Comparison of ENCODE assay signal across 26 cellular contexts in genomic region chr7:14888904-14889482, GRCh38. TPM values are rescaled to one million over a fixed set of nuclear protein-coding genes. Genes with fewer than 3 reads are reported as not detected.
DNase-seq lines count a peak whose midpoint lies in the region; ATAC-seq and TF ChIP-seq lines count a peak whose summit lies in the region.
"Had no signal": no experiment of that assay in that cellular context is flagged by ENCODE, and none has a peak within 500 bp of the region (broad histone marks: within the 10 kb centered on the region; RNA-seq: fewer than 3 reads in every experiment).

No MANE protein-coding gene starts in this region.

- WGBS in GM23248 (ENCODE audit: low coverage in 1 of 2, low lambda C conversion rate in 2 of 2, missing lambda C conversion rate in 2 of 2), 2 experiments = 9 to 14% methylated on average over 1 of the region's 1 CpG
- WGBS in SK-N-SH (ENCODE audit: low lambda C conversion rate) = 52% methylated on average over 1 of the region's 1 CpG

- peaks cover 7% of the 10 kb centered on the region; the same call in 1 of the 2 replicates for H3K4me1 ChIP-seq in GM23248 (ENCODE audit: insufficient read depth)
- H3K4me1 ChIP-seq in SK-N-SH (ENCODE audit: control insufficient read depth in 1 of 2, insufficient read depth in 2 of 2, low read depth in 1 of 2, low read length in 1 of 2) = peaks cover 0 to 5% of the 10 kb centered on the region in 2 experiments; a peak in 2 of 4 replicates
- H3K4me1 ChIP-seq in left lung = no peaks in the 10 kb centered on the region
- H3K4me1 ChIP-seq: ascending aorta, suprapubic skin had no signal

- DNase-seq in A172 (ENCODE audit: low spot score) (peak; percentile 15), GM23248 (peak; percentile 14), SK-N-SH (no peak), left lobe of liver (ENCODE audit: low spot score) (no peak), left lung (no peak), NCI-H774 (lab: John Stamatoyannopoulos, UW) (no peak), HEK293T (ENCODE audit: extremely low spot score) (no peak)
- DNase-seq: ACHN; C1 segment of cervical spinal cord; heart right ventricle; left cardiac atrium; naive thymus-derived CD4-positive, alpha-beta T cell; NCI-H1694 treated with DMSO at 0.1 percent for 48 hours; NCI-H2227 treated with DMSO at 0.1 percent for 48 hours; occipital lobe; PC-9; Right ventricle myocardium superior; small intestine; stimulated activated CD4-positive, alpha-beta T cell treated with anti-CD3 and anti-CD28 coated beads, Interleukin-1b, Interleukin-23, amount 100 ng/mL, for 48 hours; SW 1271; T1000 had no signal

- H2AFZ ChIP-seq in GM23248 (no peak overlapping the region), SK-N-SH (ENCODE audit: low read depth) (no peak overlapping the region)
- H2AFZ ChIP-seq: PC-9 had no signal

- TF ChIP-seq RAD21 in SK-N-SH (IDR thresholded peaks at IDR 0.05; ENCODE audit: low read length) = no peak

- TF ChIP-seq CTCF in SK-N-SH (IDR thresholded peaks at IDR 0.05) (no peak), left lung (IDR thresholded peaks at IDR 0.05) (no peak)

- no peaks in the 10 kb centered on the region for H3K9me2 ChIP-seq in GM23248 (ENCODE audit: insufficient read depth)
- H3K9me2 ChIP-seq in SK-N-SH = no peaks in the 10 kb centered on the region

- H3K4me2 ChIP-seq in GM23248 (ENCODE audit: unreplicated experiment) (no peak overlapping the region), SK-N-SH (no peak overlapping the region)
- H3K4me2 ChIP-seq: PC-9 had no signal

- ATAC-seq in left lobe of liver (peak; percentile 76), left lung (no peak), HG03520 (IDR thresholded peaks at IDR 0.05; ENCODE audit: unreplicated experiment) (no peak)
- ATAC-seq: heart right ventricle; K562; left cardiac atrium; naive thymus-derived CD4-positive, alpha-beta T cell; WTC11 had no signal

- POLR2A ChIA-PET in SK-N-SH (lab: Yijun Ruan, JAX) = no interaction called here
- POLR2A ChIA-PET in HEK293T (lab: Yijun Ruan, JAX) = no interaction called here

- H3F3A ChIP-seq in GM23248 (ENCODE audit: insufficient read depth) = peaks cover 4% of the 10 kb centered on the region; the same call in 1 of the 2 replicates
- no peaks in the 10 kb centered on the region for H3F3A ChIP-seq in SK-N-SH (replicated peaks; ENCODE audit: insufficient read depth)

- no peak for TF ChIP-seq EP300 in SK-N-SH (IDR thresholded peaks at IDR 0.05; ENCODE audit: borderline replicate concordance in 1 of 2, low read depth in 1 of 2, low read length in 1 of 2)

- CTCF ChIA-PET in SK-N-SH (lab: Yijun Ruan, JAX) = interaction anchor here (0.8 to 1.2 kb wide), 3 partner anchors 13 to 127 kb away, joined by 3 to 4 read pairs (median 3); partner anchors contain the start of gene DGKB
- CTCF ChIA-PET in HEK293T (lab: Yijun Ruan, JAX) = no interaction called here

- H3K36me3 ChIP-seq in GM23248 (ENCODE audit: low read depth) = no peaks in the 10 kb centered on the region
- no peaks in the 10 kb centered on the region for H3K36me3 ChIP-seq in SK-N-SH (replicated peaks in 1 of 2; ENCODE audit: control insufficient read depth in 1 of 2, insufficient read depth in 2 of 2, low read length in 1 of 2)
- no peaks in the 10 kb centered on the region for H3K36me3 ChIP-seq in left lung
- H3K36me3 ChIP-seq: ascending aorta, heart right ventricle, suprapubic skin had no signal

- no peaks in the 10 kb centered on the region for H3K27me3 ChIP-seq in GM23248 (replicated peaks; ENCODE audit: insufficient read depth)
- no peaks in the 10 kb centered on the region for H3K27me3 ChIP-seq in SK-N-SH (ENCODE audit: insufficient read depth)
- H3K27me3 ChIP-seq in left lung = no peaks in the 10 kb centered on the region
- H3K27me3 ChIP-seq: ascending aorta, heart right ventricle, suprapubic skin had no signal

- H3K9me3 ChIP-seq in GM23248 (ENCODE audit: low read depth) (no peaks in the 10 kb centered on the region), SK-N-SH (no peaks in the 10 kb centered on the region), left lung (no peaks in the 10 kb centered on the region)
- H3K9me3 ChIP-seq: ascending aorta, heart right ventricle, suprapubic skin had no signal

- H4K20me1 ChIP-seq in GM23248 (ENCODE audit: insufficient read depth) (no peaks in the 10 kb centered on the region), SK-N-SH (ENCODE audit: insufficient read depth) (no peaks in the 10 kb centered on the region)

- intact Hi-C loops in left lung (cut with DNase I) = no loop called here

- H3K27ac ChIP-seq in GM23248 = no peak overlapping the region
- no peak overlapping the region for H3K27ac ChIP-seq in SK-N-SH (ENCODE audit: low read depth in 2 of 2, low read length in 1 of 2)
- H3K27ac ChIP-seq in left lung = no peak overlapping the region
- H3K27ac ChIP-seq: ascending aorta, heart right ventricle, PC-9, suprapubic skin had no signal

- H3K4me3 ChIP-seq in GM23248 (no peak overlapping the region), SK-N-SH (ENCODE audit: low read depth in 2 of 2, low read length in 1 of 2) (no peak overlapping the region), left lung (no peak overlapping the region)
- H3K4me3 ChIP-seq: ascending aorta, heart right ventricle, K562, PC-9, suprapubic skin had no signal

- no peaks in the 10 kb centered on the region for H3K79me2 ChIP-seq in GM23248 (ENCODE audit: insufficient read depth)
- H3K79me2 ChIP-seq in SK-N-SH (ENCODE audit: insufficient read depth) = no peaks in the 10 kb centered on the region

- no peak overlapping the region for H3K9ac ChIP-seq in GM23248
- no peak overlapping the region for H3K9ac ChIP-seq in SK-N-SH

- in situ Hi-C loops in GM23248 (cut with MboI) = no loop called here

TF ChIP-seq in SK-N-SH, 30 proteins besides CTCF, POLR2A, EP300 and RAD21:
- TF ChIP-seq PBX3 (IDR thresholded peaks at IDR 0.05) (peak; percentile 40; the same call in 1 of the 2 replicates), NFIC (IDR thresholded peaks at IDR 0.05; ENCODE audit: borderline replicate concordance) (0 out of 2 replicates have a peak, but pooled peaks have one; percentile 13), SIN3A (IDR thresholded peaks at IDR 0.05; ENCODE audit: borderline replicate concordance, low read depth, low read length) (no peak), JUND (IDR thresholded peaks at IDR 0.05) (0 out of 2 replicates have a peak, but pooled peaks have one; percentile 5), RXRA (IDR thresholded peaks at IDR 0.05; ENCODE audit: borderline replicate concordance, low read depth) (no peak)

TF ChIP-seq in HEK293T, 16 proteins besides CTCF, POLR2A, EP300 and RAD21:
- TF ChIP-seq SUZ12 (IDR thresholded peaks at IDR 0.05) = no peak
- TF ChIP-seq FOXA1 (IDR thresholded peaks at IDR 0.05) = no peak
- TF ChIP-seq FOXM1 (IDR thresholded peaks at IDR 0.05; ENCODE audit: borderline replicate concordance) = no peak
- no peak for TF ChIP-seq SP1 (IDR thresholded peaks at IDR 0.05)
- no peak for TF ChIP-seq ZNF384 (IDR thresholded peaks at IDR 0.05)
- TF ChIP-seq TARDBP (IDR thresholded peaks at IDR 0.05) = no peak
- TF ChIP-seq PKNOX1 (IDR thresholded peaks at IDR 0.05) = no peak
- TF ChIP-seq LEF1 (IDR thresholded peaks at IDR 0.05; ENCODE audit: borderline replicate concordance) = no peak
- no peak for TF ChIP-seq L3MBTL2 (conservative IDR thresholded peaks at IDR 0.05)
- no peak for TF ChIP-seq HDGF (IDR thresholded peaks at IDR 0.05; ENCODE audit: borderline replicate concordance)
- no peak for TF ChIP-seq ELF4 (IDR thresholded peaks at IDR 0.05)
- no peak for TF ChIP-seq FOXK2 (IDR thresholded peaks at IDR 0.05)
- no peak for TF ChIP-seq BHLHE40 (IDR thresholded peaks at IDR 0.05; ENCODE audit: borderline replicate concordance)
- no peak for TF ChIP-seq CTBP1 (IDR thresholded peaks at IDR 0.05; ENCODE audit: borderline replicate concordance)
- TF ChIP-seq NFRKB (IDR thresholded peaks at IDR 0.05) = no peak
TF ChIP-seq in HEK293T: peak in this region for 0.

RNA-seq across cellular contexts. Expression of gene DGKB, which starts 13.6 kb away (rescaled TPM):
- total RNA-seq in A172 (2014; rRNA removed; shearing (Covaris generic)) = 0.07 and 0.29 TPM in 2 replicates
- 0.65 and 9.9 TPM in 2 replicates for total RNA-seq in GM23248 (2014; rRNA removed; shearing (Covaris generic))
- polyA plus RNA-seq in GM23248 (2016; fragmentation: Nextera tagmentation; extraction: Ambion mirVana) (0.43 and 1.7 TPM in 2 replicates), SK-N-SH (2012; rRNA removed) (2.1 and 3.3 TPM in 2 replicates)
- polyA plus RNA-seq in SK-N-SH (2012; cell fraction: cytosol; rRNA removed) = 3.1 and 3.3 TPM in 2 replicates
- 3.8 and 4.9 TPM in 2 replicates for polyA plus RNA-seq in SK-N-SH (2012; cell fraction: nucleus; rRNA removed)
- total RNA-seq in left lobe of liver (0.33 TPM), left lung (under 1 TPM in 1 of 2 donors, not detected in 1; 0.31 TPM)
- total RNA-seq: ascending aorta; K562; naive thymus-derived CD4-positive, alpha-beta T cell had no signal
- polyA plus RNA-seq: naive thymus-derived CD4-positive, alpha-beta T cell had no signal

Comparison
In these comparisons a context has a peak if more than half of its experiments do, and no peak if none do; other contexts are left out.
1. DNase-seq: peak in A172 (single experiment) and GM23248 (single experiment); none in SK-N-SH (single experiment), left lobe of liver (single experiment), left lung (0 of 2), NCI-H774 (single experiment) and HEK293T (single experiment).